Comparison of ENCODE assay signal across 10 cellular contexts in genomic region chr14:69673099-69673498, GRCh38.
A peak's percentile ranks its signal among the peaks of the same experiment; 100 is the strongest.
DNase-seq lines count a peak whose midpoint lies in the region; ATAC-seq and TF ChIP-seq lines count a peak whose summit lies in the region.
"Had no signal": no experiment of that assay in that cellular context is flagged by ENCODE, and none has a peak within 500 bp of the region (broad histone marks: within the 10 kb centered on the region; RNA-seq: fewer than 3 reads in every experiment).

No MANE protein-coding gene starts in this region.

- H3K27me3 ChIP-seq in heart right ventricle (no peaks in the 10 kb centered on the region), esophagus muscularis mucosa (no peaks in the 10 kb centered on the region), upper lobe of right lung (no peaks in the 10 kb centered on the region)

- DNase-seq in heart right ventricle (no peak), cardiac septum (ENCODE audit: low spot score) (no peak), esophagus muscularis mucosa (ENCODE audit: extremely low spot score) (no peak), upper lobe of right lung (no peak), posterior cingulate gyrus (no peak), DMS79 (lab: John Stamatoyannopoulos, UW) (no peak)
- DNase-seq in Jurkat, Clone E6-1 (ENCODE audit: low read depth, low spot score): peak; percentile 71
- no peak for DNase-seq in stimulated activated naive CD4-positive, alpha-beta T cell treated with Interleukin-2 at 50 U/mL for 16 hours (lab: John Stamatoyannopoulos, UW)
- DNase-seq: C1 segment of cervical spinal cord, NCI-H1105 treated with DMSO at 0.1 percent for 48 hours had no signal

- TF ChIP-seq CTCF in heart right ventricle (IDR thresholded peaks at IDR 0.05) (no peak), esophagus muscularis mucosa (IDR thresholded peaks at IDR 0.05) (no peak), upper lobe of right lung (IDR thresholded peaks at IDR 0.05) (no peak)

- H3K4me3 ChIP-seq in heart right ventricle: peak overlapping the region in 1 of 10 donors; percentile 35
- no peak overlapping the region for H3K4me3 ChIP-seq in Jurkat, Clone E6-1 (ENCODE audit: low read length)
- no peak overlapping the region for H3K4me3 ChIP-seq in esophagus muscularis mucosa
- H3K4me3 ChIP-seq in upper lobe of right lung: no peak overlapping the region

- ATAC-seq in heart right ventricle (no peak), upper lobe of right lung (no peak)

- TF ChIP-seq EP300 in esophagus muscularis mucosa (IDR thresholded peaks at IDR 0.05): no peak

- peak overlapping the region in 9 of 10 donors; percentile 24 to 75 (median 70) for H3K27ac ChIP-seq in heart right ventricle
- peak overlapping the region; percentile 28 to 73 (median 55) for H3K27ac ChIP-seq in esophagus muscularis mucosa (replicated peaks in 1 of 4)
- H3K27ac ChIP-seq in upper lobe of right lung: peak overlapping the region; percentile 51

- intact Hi-C loops in heart right ventricle (cut with DNase I) (loop anchor here in 5 of 10 donors (5.0 to 10.0 kb wide), 3 partner anchors 41 to 61 kb away; partner anchors contain the start of gene SUSD6 (in 5 of the 5)), cardiac septum (cut with DNase I) (no loop called here), esophagus muscularis mucosa (cut with DNase I) (no loop called here), upper lobe of right lung (cut with DNase I) (no loop called here), posterior cingulate gyrus (cut with DNase I) (no loop called here)

- H3K9me3 ChIP-seq in heart right ventricle (no peaks in the 10 kb centered on the region), esophagus muscularis mucosa (no peaks in the 10 kb centered on the region), upper lobe of right lung (no peaks in the 10 kb centered on the region)

- H3K4me1 ChIP-seq in heart right ventricle: peaks cover 43 to 98% (median 85%) of the 10 kb centered on the region in 9 donors
- H3K4me1 ChIP-seq in esophagus muscularis mucosa: peaks cover 72 to 97% (median 85%) of the 10 kb centered on the region in 4 donors
- peaks cover 75% of the 10 kb centered on the region for H3K4me1 ChIP-seq in upper lobe of right lung

- TF ChIP-seq POLR2A in esophagus muscularis mucosa (IDR thresholded peaks at IDR 0.05; ENCODE audit: low read depth): no peak

- H3K36me3 ChIP-seq in heart right ventricle (peaks cover 0 to 2% (median 0%) of the 10 kb centered on the region in 9 donors), esophagus muscularis mucosa (no peaks in the 10 kb centered on the region), upper lobe of right lung (no peaks in the 10 kb centered on the region)
